Comparison of ENCODE assay signal across 8 cellular contexts in the genomic region with DNA sequence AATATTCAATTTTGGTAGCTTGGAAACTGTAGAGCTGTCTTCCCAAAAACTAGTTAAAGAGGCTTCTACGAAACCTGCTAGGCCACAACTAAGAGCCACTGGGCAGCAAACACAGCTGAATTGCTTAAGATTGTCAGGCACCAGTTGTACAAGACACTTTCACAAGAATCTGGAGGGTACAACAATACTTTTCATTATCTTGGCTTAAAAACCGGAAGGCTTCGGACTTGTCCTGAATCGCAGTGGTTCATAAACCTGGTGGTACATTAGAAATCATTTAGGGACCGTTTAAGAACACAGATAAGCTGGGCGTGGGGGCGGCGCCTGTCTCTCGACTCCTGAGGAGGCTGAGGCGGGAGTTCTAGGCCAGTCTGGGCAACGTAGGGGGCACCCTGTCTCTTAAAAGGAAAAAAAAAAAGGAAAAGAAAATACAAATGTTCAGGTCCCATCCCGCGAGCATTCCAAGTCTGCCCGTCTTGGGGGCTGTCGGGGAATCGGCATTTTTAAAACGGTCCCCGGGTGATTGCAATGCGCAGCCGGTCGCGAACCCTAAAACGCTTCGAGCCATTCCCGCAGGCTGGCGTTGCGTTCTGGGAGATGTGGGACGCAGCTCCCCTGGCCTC. TPM values are rescaled to one million over a fixed set of nuclear protein-coding genes. Genes with fewer than 3 reads are reported as not detected.
DNase-seq lines count a peak whose midpoint lies in the region; ATAC-seq and TF ChIP-seq lines count a peak whose summit lies in the region.

No MANE protein-coding gene starts in this region.

- H3K27ac ChIP-seq in MM.1S (ENCODE audit: low read length) = peak overlapping the region; percentile 70; the same call in 1 of the 2 replicates
- peak overlapping the region; percentile 79 to 92 for H3K27ac ChIP-seq in esophagus (ENCODE audit: low read depth in 2 of 2, low read length in 1 of 2)
- peak overlapping the region; percentile 75 to 85 for H3K27ac ChIP-seq in mucosa of rectum (ENCODE audit: low read depth in 2 of 2, low read length in 2 of 2)
- H3K27ac ChIP-seq in thoracic aorta = peak overlapping the region; percentile 86 to 93

- no peaks in the 10 kb centered on the region for H3K27me3 Mint-ChIP-seq in activated CD8-positive, alpha-beta T cell treated with anti-CD3 and anti-CD28 coated beads, Interleukin-2, amount 10 ng/mL, durations not matched to agents 7 days and 5 days (ENCODE audit: low read depth)

- H3F3A ChIP-seq in MM.1S (ENCODE audit: insufficient read depth, low read length) = peaks cover 5% of the 10 kb centered on the region

- H3K9me3 Mint-ChIP-seq in activated CD8-positive, alpha-beta T cell treated with anti-CD3 and anti-CD28 coated beads, Interleukin-2, amount 10 ng/mL, durations not matched to agents 7 days and 5 days (ENCODE audit: insufficient read depth) = no peaks in the 10 kb centered on the region

- H3K27me3 ChIP-seq in MM.1S (replicated peaks; ENCODE audit: insufficient read depth, low read length) = no peaks in the 10 kb centered on the region
- no peaks in the 10 kb centered on the region for H3K27me3 ChIP-seq in esophagus (ENCODE audit: control insufficient read depth in 1 of 2, insufficient read depth in 2 of 2, low read length in 2 of 2)
- H3K27me3 ChIP-seq in mucosa of rectum (ENCODE audit: control insufficient read depth in 2 of 2, insufficient read depth in 2 of 2, low read length in 2 of 2) = no peaks in the 10 kb centered on the region
- H3K27me3 ChIP-seq in thoracic aorta (replicated peaks; ENCODE audit: insufficient read depth) = no peaks in the 10 kb centered on the region

- peaks cover 15% of the 10 kb centered on the region for H3K36me3 Mint-ChIP-seq in activated CD8-positive, alpha-beta T cell treated with anti-CD3 and anti-CD28 coated beads, Interleukin-2, amount 10 ng/mL, durations not matched to agents 7 days and 5 days (ENCODE audit: low read depth)

- peak; percentile 14 for ATAC-seq in activated CD8-positive, alpha-beta T cell treated with anti-CD3 and anti-CD28 coated beads, Interleukin-2, amount 10 ng/mL, durations not matched to agents 7 days and 5 days
- no peak for ATAC-seq in thoracic aorta (ENCODE audit: insufficient number of reproducible peaks, low FRiP score, low read depth)

- no peaks in the 10 kb centered on the region; the same call in 1 of the 2 replicates for H4K20me1 ChIP-seq in MM.1S (ENCODE audit: insufficient read depth, low read length)

- TF ChIP-seq CTCF in MM.1S (IDR thresholded peaks at IDR 0.05; ENCODE audit: low read length) (no peak), thoracic aorta (IDR thresholded peaks at IDR 0.05) (no peak)

- H3K9me3 ChIP-seq in MM.1S (replicated peaks; ENCODE audit: insufficient read depth, low read length) (no peaks in the 10 kb centered on the region), esophagus (ENCODE audit: control insufficient read depth in 2 of 2, insufficient read depth in 1 of 2, low read depth in 1 of 2, low read length in 1 of 2) (no peaks in the 10 kb centered on the region), mucosa of rectum (ENCODE audit: control insufficient read depth in 2 of 2, low read length in 2 of 2) (no peaks in the 10 kb centered on the region), thoracic aorta (no peaks in the 10 kb centered on the region)

- H2AFZ ChIP-seq in MM.1S (ENCODE audit: low read length) = peak overlapping the region; percentile 80

- peak; percentile 52 for DNase-seq in SKM-1 treated with dmso at 0.1 percent for 144 hours (lab: John Stamatoyannopoulos, UW; ENCODE audit: unreplicated experiment)
- DNase-seq in SKM-1 (lab: John Stamatoyannopoulos, UW; ENCODE audit: unreplicated experiment) = no peak
- DNase-seq in MM.1S = peak; percentile 48
- no peak for DNase-seq in activated CD8-positive, alpha-beta T cell treated with anti-CD3 and anti-CD28 coated beads, Interleukin-2, amount 10 ng/mL, durations not matched to agents 7 days and 5 days
- peak; percentile 13 for DNase-seq in thoracic aorta (ENCODE audit: low spot score)
- DNase-seq in dedifferentiated amniotic fluid mesenchymal stem cell (ENCODE audit: extremely low spot score) = no peak

- H3K4me2 ChIP-seq in MM.1S (ENCODE audit: low read depth, low read length) = peak overlapping the region; percentile 68

- H3K9ac ChIP-seq in MM.1S (ENCODE audit: low read length) (peak overlapping the region; percentile 91), mucosa of rectum (ENCODE audit: low read depth in 1 of 2, low read length in 2 of 2) (peak overlapping the region; percentile 84 to 85)

- 1% methylated on average over 28 of the region's 28 CpGs for WGBS in esophagus, 2 donors

- POLR2A ChIA-PET in activated CD8-positive, alpha-beta T cell treated with anti-CD3 and anti-CD28 coated beads, Interleukin-2, amount 10 ng/mL, durations not matched to agents 7 days and 5 days (lab: Charles Lee) = interaction anchor here (1.7 kb wide), 1 partner anchor 238 kb away, joined by 5 read pairs; a partner anchor contains a TSS

- H3K4me3 Mint-ChIP-seq in activated CD8-positive, alpha-beta T cell treated with anti-CD3 and anti-CD28 coated beads, Interleukin-2, amount 10 ng/mL, durations not matched to agents 7 days and 5 days = peak overlapping the region; percentile 95

- H3K4me1 ChIP-seq in MM.1S (ENCODE audit: low read length) = peaks cover 11% of the 10 kb centered on the region; the same call in 1 of the 2 replicates
- H3K4me1 ChIP-seq in esophagus (ENCODE audit: control insufficient read depth in 2 of 2, insufficient read depth in 2 of 2, low read length in 1 of 2) = no peaks in the 10 kb centered on the region
- peaks cover 4 to 16% of the 10 kb centered on the region in 2 donors for H3K4me1 ChIP-seq in mucosa of rectum (ENCODE audit: control insufficient read depth in 2 of 2, insufficient read depth in 2 of 2, low read length in 2 of 2)
- H3K4me1 ChIP-seq in thoracic aorta (ENCODE audit: control insufficient read depth in 1 of 2, low read depth in 2 of 2) = peaks cover 15 to 43% of the 10 kb centered on the region in 2 donors

- H3K36me3 ChIP-seq in MM.1S (replicated peaks; ENCODE audit: insufficient read depth, low read length) (no peaks in the 10 kb centered on the region; the same call in 1 of the 2 replicates), esophagus (ENCODE audit: control insufficient read depth in 2 of 2, insufficient read depth in 2 of 2, low read length in 1 of 2) (peaks cover 0 to 4% of the 10 kb centered on the region in 2 donors), mucosa of rectum (ENCODE audit: control insufficient read depth in 2 of 2, insufficient read depth in 2 of 2, low read length in 2 of 2) (peaks cover 6 to 12% of the 10 kb centered on the region in 2 donors), thoracic aorta (peaks cover 4% of the 10 kb centered on the region)

- CTCF ChIA-PET in activated CD8-positive, alpha-beta T cell treated with anti-CD3 and anti-CD28 coated beads, Interleukin-2, amount 10 ng/mL, durations not matched to agents 7 days and 5 days (lab: Charles Lee) = interaction anchor here (0.7 to 1.6 kb wide), 8 partner anchors 14 to 501 kb away, joined by 3 to 6 read pairs (median 4); no protein-coding TSS in a partner anchor

- H3K27ac Mint-ChIP-seq in activated CD8-positive, alpha-beta T cell treated with anti-CD3 and anti-CD28 coated beads, Interleukin-2, amount 10 ng/mL, durations not matched to agents 7 days and 5 days = peak overlapping the region; percentile 88

- peaks cover 30% of the 10 kb centered on the region for H3K79me2 ChIP-seq in MM.1S (ENCODE audit: low read length)

- peak overlapping the region; percentile 89 for H3K4me3 ChIP-seq in MM.1S (ENCODE audit: low read length)
- H3K4me3 ChIP-seq in esophagus (ENCODE audit: low read depth in 1 of 2, low read length in 2 of 2) = peak overlapping the region; percentile 83 to 86
- H3K4me3 ChIP-seq in mucosa of rectum (ENCODE audit: low read length in 2 of 2) = peak overlapping the region; percentile 84 to 85
- peak overlapping the region; percentile 85 for H3K4me3 ChIP-seq in thoracic aorta

- no peaks in the 10 kb centered on the region for H3K9me2 ChIP-seq in MM.1S (replicated peaks; ENCODE audit: insufficient read depth, low read length)

- peaks cover 47% of the 10 kb centered on the region for H3K4me1 Mint-ChIP-seq in activated CD8-positive, alpha-beta T cell treated with anti-CD3 and anti-CD28 coated beads, Interleukin-2, amount 10 ng/mL, durations not matched to agents 7 days and 5 days (ENCODE audit: low read depth)

RNA-seq across cellular contexts. Expression of a gene that starts 0.8 kb away (rescaled TPM):
- total RNA-seq in activated CD8-positive, alpha-beta T cell treated with anti-CD3 and anti-CD28 coated beads, Interleukin-2, amount 10 ng/mL, durations not matched to agents 7 days and 5 days = 10 to 100 TPM; 43.7 to 48.7 TPM
- 10 to 100 TPM; 62.0 to 82.4 TPM for polyA plus RNA-seq in esophagus
- 10 to 100 TPM; 81.5 to 94.0 TPM for total RNA-seq in thoracic aorta

Comparison
In these comparisons a context has a peak if more than half of its experiments do, and no peak if none do; other contexts are left out.
1. DNase-seq: peak in SKM-1 treated with dmso at 0.1 percent for 144 hours (single experiment), MM.1S (single experiment) and thoracic aorta (single experiment); none in SKM-1 (single experiment), activated CD8-positive, alpha-beta T cell treated with anti-CD3 and anti-CD28 coated beads, Interleukin-2, amount 10 ng/mL, durations not matched to agents 7 days and 5 days (single experiment) and dedifferentiated amniotic fluid mesenchymal stem cell (single experiment).
2. Peak in every context shown above with its lines, with median percentiles within 50 percentile points of each other: H3K27ac ChIP-seq and H3K4me3 ChIP-seq.